2 cellular contexts compared by ENCODE assay signal in the genomic region with DNA sequence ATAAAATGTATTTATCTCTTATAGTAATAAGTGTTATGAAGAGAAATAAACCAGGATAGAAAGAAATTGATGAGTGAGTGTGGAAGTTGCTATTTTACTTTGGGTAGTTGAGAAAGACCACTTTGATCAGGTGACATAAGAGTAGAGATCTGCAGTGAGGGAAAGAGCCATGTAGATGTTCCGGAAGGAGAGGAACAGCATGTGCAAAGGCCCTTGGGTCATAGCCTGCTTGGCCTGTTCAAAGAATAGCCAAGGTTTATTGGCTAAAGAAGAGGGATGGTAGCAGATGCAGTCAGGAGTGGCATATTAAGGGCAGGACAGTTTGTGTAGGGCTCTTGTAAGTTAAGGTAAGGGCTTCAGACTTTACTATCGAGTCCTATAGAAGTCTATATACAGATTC.
TF ChIP-seq lines count a peak whose summit lies in the region.

No MANE protein-coding gene starts in this region.

TF ChIP-seq in IMR-90, 13 proteins besides CTCF, POLR2A, EP300 and RAD21:
- TF ChIP-seq BHLHE40 (IDR thresholded peaks at IDR 0.05; ENCODE audit: low read depth, low read length) (no peak), FOS (IDR thresholded peaks at IDR 0.05; ENCODE audit: low read depth, low read length) (no peak), NFE2L2 (IDR thresholded peaks at IDR 0.05; ENCODE audit: low read depth, low read length) (no peak), MAFK (IDR thresholded peaks at IDR 0.05; ENCODE audit: low read depth, low read length) (no peak), SMC3 (IDR thresholded peaks at IDR 0.05; ENCODE audit: low read depth, low read length) (no peak), RFX5 (IDR thresholded peaks at IDR 0.05; ENCODE audit: low read depth, low read length) (no peak), CHD1 (IDR thresholded peaks at IDR 0.05; ENCODE audit: low read depth, low read length) (no peak), CEBPB (IDR thresholded peaks at IDR 0.05; ENCODE audit: low read depth, low read length) (no peak), RCOR1 (IDR thresholded peaks at IDR 0.05; ENCODE audit: insufficient replicate concordance, low read length) (no peak)
- TF ChIP-seq, protein P1, sequence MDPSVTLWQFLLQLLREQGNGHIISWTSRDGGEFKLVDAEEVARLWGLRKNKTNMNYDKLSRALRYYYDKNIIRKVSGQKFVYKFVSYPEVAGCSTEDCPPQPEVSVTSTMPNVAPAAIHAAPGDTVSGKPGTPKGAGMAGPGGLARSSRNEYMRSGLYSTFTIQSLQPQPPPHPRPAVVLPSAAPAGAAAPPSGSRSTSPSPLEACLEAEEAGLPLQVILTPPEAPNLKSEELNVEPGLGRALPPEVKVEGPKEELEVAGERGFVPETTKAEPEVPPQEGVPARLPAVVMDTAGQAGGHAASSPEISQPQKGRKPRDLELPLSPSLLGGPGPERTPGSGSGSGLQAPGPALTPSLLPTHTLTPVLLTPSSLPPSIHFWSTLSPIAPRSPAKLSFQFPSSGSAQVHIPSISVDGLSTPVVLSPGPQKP (IDR thresholded peaks at IDR 0.05; ENCODE audit: borderline replicate concordance, low read depth, low read length), result no peak
- TF ChIP-seq, protein P2, sequence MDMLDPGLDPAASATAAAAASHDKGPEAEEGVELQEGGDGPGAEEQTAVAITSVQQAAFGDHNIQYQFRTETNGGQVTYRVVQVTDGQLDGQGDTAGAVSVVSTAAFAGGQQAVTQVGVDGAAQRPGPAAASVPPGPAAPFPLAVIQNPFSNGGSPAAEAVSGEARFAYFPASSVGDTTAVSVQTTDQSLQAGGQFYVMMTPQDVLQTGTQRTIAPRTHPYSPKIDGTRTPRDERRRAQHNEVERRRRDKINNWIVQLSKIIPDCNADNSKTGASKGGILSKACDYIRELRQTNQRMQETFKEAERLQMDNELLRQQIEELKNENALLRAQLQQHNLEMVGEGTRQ (IDR thresholded peaks at IDR 0.05; ENCODE audit: low read depth, low read length), result no peak

TF ChIP-seq in GM12878, 131 proteins besides CTCF, POLR2A, EP300 and RAD21:
- TF ChIP-seq PBX3 (IDR thresholded peaks at IDR 0.05; ENCODE audit: insufficient replicate concordance, low read depth, low read length), result no peak
- TF ChIP-seq BCL3 (IDR thresholded peaks at IDR 0.05; ENCODE audit: borderline replicate concordance, insufficient read depth, low read depth, low read length, poor library complexity, severe bottlenecking), result no peak
- TF ChIP-seq LARP7 (IDR thresholded peaks at IDR 0.05), result no peak
- TF ChIP-seq, protein P3, sequence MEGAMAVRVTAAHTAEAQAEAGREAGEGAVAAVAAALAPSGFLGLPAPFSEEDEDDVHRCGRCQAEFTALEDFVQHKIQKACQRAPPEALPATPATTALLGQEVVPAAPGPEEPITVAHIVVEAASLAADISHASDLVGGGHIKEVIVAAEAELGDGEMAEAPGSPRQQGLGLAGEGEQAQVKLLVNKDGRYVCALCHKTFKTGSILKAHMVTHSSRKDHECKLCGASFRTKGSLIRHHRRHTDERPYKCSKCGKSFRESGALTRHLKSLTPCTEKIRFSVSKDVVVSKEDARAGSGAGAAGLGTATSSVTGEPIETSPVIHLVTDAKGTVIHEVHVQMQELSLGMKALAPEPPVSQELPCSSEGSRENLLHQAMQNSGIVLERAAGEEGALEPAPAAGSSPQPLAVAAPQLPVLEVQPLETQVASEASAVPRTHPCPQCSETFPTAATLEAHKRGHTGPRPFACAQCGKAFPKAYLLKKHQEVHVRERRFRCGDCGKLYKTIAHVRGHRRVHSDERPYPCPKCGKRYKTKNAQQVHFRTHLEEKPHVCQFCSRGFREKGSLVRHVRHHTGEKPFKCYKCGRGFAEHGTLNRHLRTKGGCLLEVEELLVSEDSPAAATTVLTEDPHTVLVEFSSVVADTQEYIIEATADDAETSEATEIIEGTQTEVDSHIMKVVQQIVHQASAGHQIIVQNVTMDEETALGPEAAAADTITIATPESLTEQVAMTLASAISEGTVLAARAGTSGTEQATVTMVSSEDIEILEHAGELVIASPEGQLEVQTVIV (IDR thresholded peaks at IDR 0.05; ENCODE audit: borderline replicate concordance, partially characterized antibody), result no peak
- no peak for TF ChIP-seq ZNF592 (IDR thresholded peaks at IDR 0.05)
- TF ChIP-seq BMI1 (IDR thresholded peaks at IDR 0.05; ENCODE audit: borderline replicate concordance), result no peak
- TF ChIP-seq RFX5 (IDR thresholded peaks at IDR 0.05; ENCODE audit: low read depth, low read length), result no peak
- no peak for TF ChIP-seq SKIL (IDR thresholded peaks at IDR 0.05; ENCODE audit: low read depth, poor library complexity, severe bottlenecking)
- TF ChIP-seq RB1 (IDR thresholded peaks at IDR 0.05; ENCODE audit: borderline replicate concordance), result no peak
- TF ChIP-seq ZNF384 (IDR thresholded peaks at IDR 0.05; ENCODE audit: borderline replicate concordance, low read depth, low read length), result no peak
- TF ChIP-seq MTA3 (IDR thresholded peaks at IDR 0.05; ENCODE audit: borderline replicate concordance, low read length), result no peak
- TF ChIP-seq IRF5 (IDR thresholded peaks at IDR 0.05; ENCODE audit: borderline replicate concordance), result no peak
- no peak for TF ChIP-seq SMAD5 (IDR thresholded peaks at IDR 0.05; ENCODE audit: low read depth)
- no peak for TF ChIP-seq HSF1 (IDR thresholded peaks at IDR 0.05; ENCODE audit: low read depth, low read length)
- TF ChIP-seq, protein P4, sequence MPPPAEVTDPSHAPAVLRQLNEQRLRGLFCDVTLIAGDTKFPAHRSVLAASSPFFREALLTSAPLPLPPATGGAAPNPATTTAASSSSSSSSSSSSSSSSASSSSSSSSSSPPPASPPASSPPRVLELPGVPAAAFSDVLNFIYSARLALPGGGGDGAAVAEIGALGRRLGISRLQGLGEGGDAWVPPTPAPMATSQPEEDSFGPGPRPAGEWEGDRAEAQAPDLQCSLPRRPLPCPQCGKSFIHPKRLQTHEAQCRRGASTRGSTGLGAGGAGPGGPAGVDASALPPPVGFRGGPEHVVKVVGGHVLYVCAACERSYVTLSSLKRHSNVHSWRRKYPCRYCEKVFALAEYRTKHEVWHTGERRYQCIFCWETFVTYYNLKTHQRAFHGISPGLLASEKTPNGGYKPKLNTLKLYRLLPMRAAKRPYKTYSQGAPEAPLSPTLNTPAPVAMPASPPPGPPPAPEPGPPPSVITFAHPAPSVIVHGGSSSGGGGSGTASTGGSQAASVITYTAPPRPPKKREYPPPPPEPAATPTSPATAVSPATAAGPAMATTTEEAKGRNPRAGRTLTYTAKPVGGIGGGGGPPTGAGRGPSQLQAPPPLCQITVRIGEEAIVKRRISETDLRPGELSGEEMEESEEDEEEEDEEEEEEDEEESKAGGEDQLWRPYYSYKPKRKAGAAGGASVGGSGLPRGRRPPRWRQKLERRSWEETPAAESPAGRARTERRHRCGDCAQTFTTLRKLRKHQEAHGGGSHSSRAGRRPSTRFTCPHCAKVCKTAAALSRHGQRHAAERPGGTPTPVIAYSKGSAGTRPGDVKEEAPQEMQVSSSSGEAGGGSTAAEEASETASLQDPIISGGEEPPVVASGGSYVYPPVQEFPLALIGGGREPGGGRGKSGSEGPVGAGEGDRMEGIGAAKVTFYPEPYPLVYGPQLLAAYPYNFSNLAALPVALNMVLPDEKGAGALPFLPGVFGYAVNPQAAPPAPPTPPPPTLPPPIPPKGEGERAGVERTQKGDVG (CRISPR knock-in tag; IDR thresholded peaks at IDR 0.05), result no peak
- TF ChIP-seq PML (IDR thresholded peaks at IDR 0.05; ENCODE audit: low read length), result no peak
- no peak for TF ChIP-seq TCF7 (IDR thresholded peaks at IDR 0.05; ENCODE audit: borderline replicate concordance)
- no peak for TF ChIP-seq POLR2AphosphoS5 (IDR thresholded peaks at IDR 0.05; ENCODE audit: low read length)
- TF ChIP-seq ZNF207 (IDR thresholded peaks at IDR 0.05; ENCODE audit: borderline replicate concordance), result no peak
- TF ChIP-seq STAT3 (IDR thresholded peaks at IDR 0.05; ENCODE audit: low read depth, low read length), result no peak
